8 cellular contexts compared by ENCODE assay signal in genomic region chr9:137200311-137201204, GRCh38. TPM values are rescaled to one million over a fixed set of nuclear protein-coding genes. Genes with fewer than 3 reads are reported as not detected.
DNase-seq lines count a peak whose midpoint lies in the region; ATAC-seq and TF ChIP-seq lines count a peak whose summit lies in the region.

TSS of gene TPRN (minus strand) at chr9:137200741. CDS start at chr9:137200711, 30 bp downstream.

- TF ChIP-seq CTCF in DND-41 (IDR thresholded peaks at IDR 0.05; ENCODE audit: borderline replicate concordance, extremely low read depth, low read length, poor library complexity, severe bottlenecking) (no peak), fibroblast of lung (conservative IDR thresholded peaks at IDR 0.05 in 1 of 2, IDR thresholded peaks at IDR 0.05 in 1 of 2; ENCODE audit: low read depth in 1 of 2, low read length in 2 of 2) (no peak)

- intact Hi-C loops in naive thymus-derived CD4-positive, alpha-beta T cell (cut with micrococcal nuclease) = loop anchor here (1.0 to 10.0 kb wide), 12 partner anchors 12 to 410 kb away; partner anchors contain the start of genes ANAPC2 (in 2 of the 2), MAN1B1 (in 2 of the 2), SSNA1 (in 2 of the 2) and TUBB4B (in 2 of the 2)

- CTCF ChIA-PET in naive thymus-derived CD4-positive, alpha-beta T cell (lab: Charles Lee) = interaction anchor here (1.1 to 1.3 kb wide), 2 partner anchors 21 to 71 kb away, joined by 3 read pairs; partner anchors contain the start of gene RNF208

- peaks cover 0 to 3% (median 0%) of the 10 kb centered on the region in 11 donors for H3K9me3 Mint-ChIP-seq in naive thymus-derived CD4-positive, alpha-beta T cell
- no peaks in the 10 kb centered on the region for H3K9me3 Mint-ChIP-seq in stimulated activated naive B cell treated with anti-CD40 and anti-IgM and Interleukin-4, amounts not matched to agents 10 μg/mL and 1 μg/mL and 100 μg/mL, for 72 hours

- H3K27me3 ChIP-seq in DND-41 (ENCODE audit: insufficient read depth, low read length, poor library complexity) (no peaks in the 10 kb centered on the region), GM23248 (replicated peaks; ENCODE audit: insufficient read depth) (no peaks in the 10 kb centered on the region), fibroblast of lung (ENCODE audit: control insufficient read depth, insufficient read depth, low read length) (no peaks in the 10 kb centered on the region)
- H3K27me3 ChIP-seq in naive thymus-derived CD4-positive, alpha-beta T cell (ENCODE audit: control insufficient read depth in 2 of 2, insufficient read depth in 2 of 2, low read length in 2 of 2) = no peaks in the 10 kb centered on the region

- H3K36me3 Mint-ChIP-seq in naive thymus-derived CD4-positive, alpha-beta T cell = no peaks in the 10 kb centered on the region
- peaks cover 4 to 8% of the 10 kb centered on the region in 2 donors for H3K36me3 Mint-ChIP-seq in stimulated activated naive B cell treated with anti-CD40 and anti-IgM and Interleukin-4, amounts not matched to agents 10 μg/mL and 1 μg/mL and 100 μg/mL, for 72 hours

- peak within 1 kb of the TSS; percentile 77 to 89 (median 84) for H3K4me3 Mint-ChIP-seq in naive thymus-derived CD4-positive, alpha-beta T cell
- peak within 1 kb of the TSS; percentile 87 to 92 for H3K4me3 Mint-ChIP-seq in stimulated activated naive B cell treated with anti-CD40 and anti-IgM and Interleukin-4, amounts not matched to agents 10 μg/mL and 1 μg/mL and 100 μg/mL, for 72 hours

- POLR2A ChIA-PET in naive thymus-derived CD4-positive, alpha-beta T cell (lab: Charles Lee) = interaction anchor here (0.6 to 9.0 kb wide), 13 partner anchors 10 to 399 kb away, joined by 3 to 136 read pairs (median 4); partner anchors contain the start of genes ANAPC2, MAN1B1, RABL6 and SSNA1

- no peaks in the 10 kb centered on the region; the same call in 1 of the 2 replicates for H3F3A ChIP-seq in GM23248 (ENCODE audit: insufficient read depth)

- H3K36me3 ChIP-seq in DND-41 (ENCODE audit: insufficient read depth, low read length) (peaks cover 11% of the 10 kb centered on the region), GM23248 (ENCODE audit: low read depth) (no peaks in the 10 kb centered on the region), fibroblast of lung (ENCODE audit: control insufficient read depth, insufficient read depth, low read length) (no peaks in the 10 kb centered on the region)
- peaks cover 0 to under 1% (median 0%) of the 10 kb centered on the region in 3 experiments for H3K36me3 ChIP-seq in naive thymus-derived CD4-positive, alpha-beta T cell (ENCODE audit: control insufficient read depth in 2 of 3, insufficient read depth in 3 of 3, low read length in 3 of 3)

- peak; percentile 95 for ATAC-seq in DND-41 (ENCODE audit: insufficient read depth, low read depth)
- ATAC-seq in naive thymus-derived CD4-positive, alpha-beta T cell = peak; percentile 98
- ATAC-seq in stimulated activated naive B cell treated with anti-CD40 and anti-IgM and Interleukin-4, amounts not matched to agents 10 μg/mL and 1 μg/mL and 100 μg/mL, for 72 hours (replicated peaks) = peak; percentile 89 to 95

- peak within 1 kb of the TSS; percentile 12 to 91 (median 78) for H3K27ac Mint-ChIP-seq in naive thymus-derived CD4-positive, alpha-beta T cell
- H3K27ac Mint-ChIP-seq in stimulated activated naive B cell treated with anti-CD40 and anti-IgM and Interleukin-4, amounts not matched to agents 10 μg/mL and 1 μg/mL and 100 μg/mL, for 72 hours = peak within 1 kb of the TSS; percentile 93

- WGBS in GM23248 (ENCODE audit: low coverage in 1 of 2, low lambda C conversion rate in 2 of 2, missing lambda C conversion rate in 2 of 2), 2 experiments = 2% methylated on average over 39 to 70 of the region's 118 CpGs

- H4K20me1 ChIP-seq in DND-41 (ENCODE audit: insufficient read depth, low read length) (peaks cover 42% of the 10 kb centered on the region), GM23248 (ENCODE audit: insufficient read depth) (no peaks in the 10 kb centered on the region), fibroblast of lung (ENCODE audit: control insufficient read depth, extremely low read depth, insufficient read depth, low read length) (no peaks in the 10 kb centered on the region)

- H3K27ac ChIP-seq in DND-41 (ENCODE audit: low read length) = peak within 1 kb of the TSS; percentile 89
- H3K27ac ChIP-seq in GM23248 = peak within 1 kb of the TSS; percentile 43; the same call in 1 of the 2 replicates
- H3K27ac ChIP-seq in fibroblast of lung (ENCODE audit: insufficient read depth, low read length) = peak within 1 kb of the TSS; percentile 24
- peak within 1 kb of the TSS; percentile 78 for H3K27ac ChIP-seq in naive thymus-derived CD4-positive, alpha-beta T cell (ENCODE audit: low read depth, low read length)

- H3K4me2 ChIP-seq in DND-41 (ENCODE audit: insufficient read depth, low read length) (peak within 1 kb of the TSS; percentile 97), GM23248 (ENCODE audit: unreplicated experiment) (peak within 1 kb of the TSS; percentile 92), fibroblast of lung (ENCODE audit: extremely low read depth, insufficient read depth, low read length) (peak within 1 kb of the TSS; percentile 78)

- peaks cover 64% of the 10 kb centered on the region for H3K4me1 ChIP-seq in DND-41 (ENCODE audit: insufficient read depth, low read length)
- peaks cover 20% of the 10 kb centered on the region for H3K4me1 ChIP-seq in GM23248 (ENCODE audit: insufficient read depth)
- H3K4me1 ChIP-seq in fibroblast of lung (ENCODE audit: control insufficient read depth, extremely low read depth, insufficient read depth, low read length) = peaks cover 16% of the 10 kb centered on the region
- peaks cover 20 to 23% of the 10 kb centered on the region in 2 donors for H3K4me1 ChIP-seq in naive thymus-derived CD4-positive, alpha-beta T cell (ENCODE audit: control insufficient read depth in 2 of 2, insufficient read depth in 2 of 2, low read length in 2 of 2)

- H3K9ac ChIP-seq in DND-41 (ENCODE audit: low read depth, low read length) = peak within 1 kb of the TSS; percentile 77
- peak within 1 kb of the TSS; percentile 73 for H3K9ac ChIP-seq in GM23248
- peak within 1 kb of the TSS; percentile 61 for H3K9ac ChIP-seq in fibroblast of lung (ENCODE audit: insufficient read depth, low read length)

- in situ Hi-C loops in GM23248 (cut with MboI) = no loop called here

- H3K27me3 Mint-ChIP-seq in naive thymus-derived CD4-positive, alpha-beta T cell = no peaks in the 10 kb centered on the region
- H3K27me3 Mint-ChIP-seq in stimulated activated naive B cell treated with anti-CD40 and anti-IgM and Interleukin-4, amounts not matched to agents 10 μg/mL and 1 μg/mL and 100 μg/mL, for 72 hours = no peaks in the 10 kb centered on the region

- no peaks in the 10 kb centered on the region for H3K9me2 ChIP-seq in GM23248 (ENCODE audit: insufficient read depth)

- DNase-seq in DND-41 (peak; percentile 99), GM23248 (peak; percentile 100), Kasumi-1 (lab: John Stamatoyannopoulos, UW) (peak; percentile 97 to 98), RPMI7951 (ENCODE audit: low read depth) (peak; percentile 98), fibroblast of lung (ENCODE audit: low read depth in 2 of 2) (peak; percentile 98 to 99)
- peak; percentile 93 to 98 for DNase-seq in activated T-helper 1 cell treated with anti-CD3 and anti-CD28 coated beads, Interleukin-2, amount 50 U/mL, for 16 hours (ENCODE audit: low read depth in 1 of 2, low spot score in 1 of 2)
- peak; percentile 89 to 98 (median 97) for DNase-seq in naive thymus-derived CD4-positive, alpha-beta T cell
- DNase-seq in stimulated activated naive B cell treated with anti-CD40 and anti-IgM and Interleukin-4, amounts not matched to agents 10 μg/mL and 1 μg/mL and 100 μg/mL, for 72 hours = peak; percentile 99

- H3K79me2 ChIP-seq in DND-41 (ENCODE audit: insufficient read depth, low read length) (peaks cover 48% of the 10 kb centered on the region), GM23248 (ENCODE audit: insufficient read depth) (peaks cover 83% of the 10 kb centered on the region), fibroblast of lung (ENCODE audit: control insufficient read depth, insufficient read depth, low read length) (peaks cover 28% of the 10 kb centered on the region)

- peak within 1 kb of the TSS; percentile 87 for H2AFZ ChIP-seq in DND-41 (ENCODE audit: low read depth, low read length)
- peak within 1 kb of the TSS; percentile 74 for H2AFZ ChIP-seq in GM23248
- H2AFZ ChIP-seq in fibroblast of lung (ENCODE audit: low read length) = no peak within 1 kb of the TSS

- H3K4me1 Mint-ChIP-seq in naive thymus-derived CD4-positive, alpha-beta T cell = peaks cover 16 to 34% (median 23%) of the 10 kb centered on the region in 7 donors
- H3K4me1 Mint-ChIP-seq in stimulated activated naive B cell treated with anti-CD40 and anti-IgM and Interleukin-4, amounts not matched to agents 10 μg/mL and 1 μg/mL and 100 μg/mL, for 72 hours = peaks cover 27 to 64% of the 10 kb centered on the region in 2 donors

- no peaks in the 10 kb centered on the region for H3K9me3 ChIP-seq in DND-41 (ENCODE audit: insufficient read depth, low read length, severe bottlenecking)
- H3K9me3 ChIP-seq in GM23248 (ENCODE audit: low read depth) = no peaks in the 10 kb centered on the region
- H3K9me3 ChIP-seq in fibroblast of lung (ENCODE audit: control insufficient read depth, insufficient read depth, low read depth, low read length) = no peaks in the 10 kb centered on the region
- no peaks in the 10 kb centered on the region for H3K9me3 ChIP-seq in naive thymus-derived CD4-positive, alpha-beta T cell (ENCODE audit: control insufficient read depth in 2 of 3, low read length in 3 of 3)

- H3K4me3 ChIP-seq in DND-41 (ENCODE audit: low read depth in 1 of 2, low read length in 2 of 2) (peak within 1 kb of the TSS; percentile 43 to 94), GM23248 (peak within 1 kb of the TSS; percentile 90), fibroblast of lung (replicated peaks in 1 of 4; ENCODE audit: control extremely low read depth in 1 of 4, insufficient read depth in 1 of 4, low read depth in 3 of 4, low read length in 4 of 4) (peak within 1 kb of the TSS; percentile 47 to 72 (median 60))
- H3K4me3 ChIP-seq in naive thymus-derived CD4-positive, alpha-beta T cell (ENCODE audit: low read length) = peak within 1 kb of the TSS; percentile 75

RNA-seq across cellular contexts. Expression of gene TPRN, which starts in this region (rescaled TPM):
- 7.8 and 14.3 TPM in 2 replicates for total RNA-seq in GM23248 (2014; rRNA removed; shearing (Covaris generic))
- polyA plus RNA-seq in GM23248 (2016; fragmentation: Nextera tagmentation; extraction: Ambion mirVana) (1.7 and 2.2 TPM in 2 replicates), fibroblast of lung (1.6 and 2.3 TPM in 2 replicates)
- 1.1 and 3.7 TPM in 2 replicates for total RNA-seq in RPMI7951 (2014; rRNA removed; shearing (Covaris generic))
- total RNA-seq in fibroblast of lung = 5.1 and 5.8 TPM in 2 replicates
- polyA plus RNA-seq in fibroblast of lung (2012) = 4.4 and 8.7 TPM in 2 replicates
- polyA minus RNA-seq in fibroblast of lung (ENCODE audit: low replicate concordance) = 2.5 and 2.9 TPM in 2 replicates
- 10 to 100 TPM in 1 of 5 experiments, 1 to 10 TPM in 4; 7.1 to 13.5 (median 8.5) TPM for total RNA-seq in naive thymus-derived CD4-positive, alpha-beta T cell
- under 1 TPM; 0.35 to 0.54 TPM for polyA plus RNA-seq in naive thymus-derived CD4-positive, alpha-beta T cell

Comparison
In these comparisons a context has a peak if more than half of its experiments do, and no peak if none do; other contexts are left out.
1. Peak in every context shown above with its lines: DNase-seq, ATAC-seq, H3K4me3 ChIP-seq and H3K27ac ChIP-seq.
2. H3K27ac ChIP-seq: peak in every context shown above with its lines; median percentile 89 in DND-41; 78 in naive thymus-derived CD4-positive, alpha-beta T cell; 43 in GM23248; 24 in fibroblast of lung.